ENCODE assay signal across 1 cellular context in the genomic region with DNA sequence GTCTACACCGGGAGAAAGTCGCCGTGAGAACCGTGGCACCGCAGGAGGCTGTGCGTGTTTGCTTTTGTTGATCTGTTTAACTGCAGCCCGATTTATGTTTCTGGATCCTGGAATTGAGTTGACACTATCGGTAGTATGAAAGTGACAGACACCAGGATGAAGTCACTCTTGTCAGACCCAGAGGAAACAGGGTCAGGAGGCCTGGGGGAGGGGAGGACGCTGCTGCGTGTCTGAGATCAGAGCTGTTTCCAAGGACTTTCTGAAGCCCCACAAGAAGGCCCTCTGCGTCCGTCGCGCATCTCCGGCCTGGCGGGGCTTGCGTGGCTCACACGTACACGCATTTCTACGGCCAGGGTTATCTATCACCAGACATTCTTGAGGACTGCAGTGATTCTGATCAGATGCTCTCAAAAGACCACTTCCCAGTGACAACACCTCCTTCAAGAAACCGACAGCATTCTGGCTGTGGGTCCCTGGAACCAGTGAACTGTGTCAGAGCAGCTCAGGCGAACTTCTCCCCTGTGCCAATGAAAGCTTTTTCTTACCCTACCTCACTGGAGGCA.
TF ChIP-seq lines count a peak whose summit lies in the region.

No MANE protein-coding gene starts in this region.

TF ChIP-seq in H1, 55 proteins besides CTCF, POLR2A, EP300 and RAD21:
- TF ChIP-seq, protein P1, sequence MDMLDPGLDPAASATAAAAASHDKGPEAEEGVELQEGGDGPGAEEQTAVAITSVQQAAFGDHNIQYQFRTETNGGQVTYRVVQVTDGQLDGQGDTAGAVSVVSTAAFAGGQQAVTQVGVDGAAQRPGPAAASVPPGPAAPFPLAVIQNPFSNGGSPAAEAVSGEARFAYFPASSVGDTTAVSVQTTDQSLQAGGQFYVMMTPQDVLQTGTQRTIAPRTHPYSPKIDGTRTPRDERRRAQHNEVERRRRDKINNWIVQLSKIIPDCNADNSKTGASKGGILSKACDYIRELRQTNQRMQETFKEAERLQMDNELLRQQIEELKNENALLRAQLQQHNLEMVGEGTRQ (IDR thresholded peaks at IDR 0.05; ENCODE audit: low read length): no peak
- no peak for TF ChIP-seq EZH2 (IDR thresholded peaks at IDR 0.05; ENCODE audit: low read depth, low read length, severe bottlenecking)
- no peak for TF ChIP-seq RFX5 (IDR thresholded peaks at IDR 0.05; ENCODE audit: borderline replicate concordance, low read depth, low read length)
- TF ChIP-seq POLR2AphosphoS5 (IDR thresholded peaks at IDR 0.05; ENCODE audit: low read depth, low read length): no peak
- TF ChIP-seq RBBP5 (IDR thresholded peaks at IDR 0.05; ENCODE audit: borderline replicate concordance, low read depth, low read length): no peak
TF ChIP-seq in H1: peak in this region for 0.
